24 cellular contexts compared by ENCODE assay signal in genomic region chr4:7677086-7677485, GRCh38.
DNase-seq lines count a peak whose midpoint lies in the region; ATAC-seq and TF ChIP-seq lines count a peak whose summit lies in the region.
"Had no signal": no experiment of that assay in that cellular context is flagged by ENCODE, and none has a peak within 500 bp of the region (broad histone marks: within the 10 kb centered on the region; RNA-seq: fewer than 3 reads in every experiment).

No MANE protein-coding gene starts in this region.

- TF ChIP-seq CTCF in IMR-90 (conservative IDR thresholded peaks at IDR 0.05; ENCODE audit: low read depth, low read length): no peak
- TF ChIP-seq CTCF in lower lobe of right lung (IDR thresholded peaks at IDR 0.05): no peak
- TF ChIP-seq CTCF in osteoblast (IDR thresholded peaks at IDR 0.05; ENCODE audit: extremely low read depth, low read depth, low read length): no peak

- H3K9me1 ChIP-seq in IMR-90 (ENCODE audit: insufficient read depth, low read length): no peaks in the 10 kb centered on the region

- H2BK5ac ChIP-seq in IMR-90 (ENCODE audit: low read depth, low read length, poor library complexity, severe bottlenecking): no peak overlapping the region

- POLR2A ChIA-PET in IMR-90 (lab: Charles Lee; ENCODE audit: unreplicated experiment): no interaction called here

- no peak overlapping the region for H2BK120ac ChIP-seq in IMR-90 (ENCODE audit: low read depth, low read length)

- H3K79me1 ChIP-seq in IMR-90 (ENCODE audit: low read depth in 1 of 2, low read length in 2 of 2): no peaks in the 10 kb centered on the region

- H3K4me3 ChIP-seq in BLaER1 (no peak overlapping the region), IMR-90 (ENCODE audit: insufficient read depth, low read depth, low read length) (no peak overlapping the region), lower lobe of right lung (no peak overlapping the region), osteoblast (ENCODE audit: insufficient read depth, low read length) (no peak overlapping the region)
- H3K4me3 ChIP-seq: A549, PC-9 had no signal

- DNase-seq in IMR-90 (no peak), lower lobe of right lung (peak; percentile 48), osteoblast (ENCODE audit: insufficient read length, low spot score, missing footprints) (peak; percentile 51), CD1c-positive myeloid dendritic cell (ENCODE audit: extremely low spot score) (no peak)
- no peak for DNase-seq in activated T-cell treated with anti-CD3 and anti-CD28 coated beads, Interleukin-2, amount 50 U/mL, for 4 hours
- DNase-seq: Caco-2; CD4-positive, alpha-beta memory T cell; DND-41; HFFc6; KBM-7; NCI-H1092; NCI-H1436 treated with DMSO at 0.1 percent for 48 hours; NCI-H2029; NCI-H226; NCI-H510A treated with DMSO at 0.1 percent for 48 hours; NCI-H748 treated with DMSO at 0.1 percent for 48 hours; PC-9; RPMI8226 had no signal

- H3K18ac ChIP-seq in IMR-90 (ENCODE audit: low read depth, low read length): no peak overlapping the region

- H3K4me3 Mint-ChIP-seq in activated T-cell treated with anti-CD3 and anti-CD28 coated beads, Interleukin-2, amount 50 U/mL, for 4 hours: no peak overlapping the region
- H3K4me3 Mint-ChIP-seq: B cell; CD4-positive, alpha-beta memory T cell; HFFc6 had no signal

- H4K8ac ChIP-seq in IMR-90 (ENCODE audit: low read depth in 2 of 2, low read length in 2 of 2): no peak overlapping the region

- H3K4me2 ChIP-seq in BLaER1 (peak overlapping the region; percentile 54), IMR-90 (ENCODE audit: low read depth, low read length) (no peak overlapping the region), osteoblast (ENCODE audit: insufficient read depth, low read length) (no peak overlapping the region)
- H3K4me2 ChIP-seq: A549, PC-9 had no signal

- no peak overlapping the region for H4K91ac ChIP-seq in IMR-90 (ENCODE audit: insufficient read depth, low read depth, low read length)

- no peaks in the 10 kb centered on the region for H3K27me3 ChIP-seq in BLaER1
- peaks cover 43% of the 10 kb centered on the region for H3K27me3 ChIP-seq in IMR-90 (ENCODE audit: control insufficient read depth, insufficient read depth, low read length)
- H3K27me3 ChIP-seq in lower lobe of right lung (ENCODE audit: low read depth): no peaks in the 10 kb centered on the region
- peaks cover 29% of the 10 kb centered on the region for H3K27me3 ChIP-seq in osteoblast (ENCODE audit: insufficient read depth, low read length)

- CTCF ChIA-PET in IMR-90 (lab: Yijun Ruan, JAX): no interaction called here

- peak overlapping the region; percentile 3; the same call in 1 of the 2 replicates for H3K27ac ChIP-seq in BLaER1
- no peak overlapping the region for H3K27ac ChIP-seq in IMR-90 (ENCODE audit: insufficient read depth, low read length)
- H3K27ac ChIP-seq in lower lobe of right lung: no peak overlapping the region
- no peak overlapping the region for H3K27ac ChIP-seq in osteoblast (ENCODE audit: low read depth, low read length)
- H3K27ac ChIP-seq: A549, HL-60, PC-9 had no signal

- no peak overlapping the region for H2BK15ac ChIP-seq in IMR-90 (ENCODE audit: low read depth, low read length)

- H3K14ac ChIP-seq in IMR-90 (replicated peaks; ENCODE audit: low read depth, low read length): no peak overlapping the region

- peak overlapping the region; percentile 55 for H2AK9ac ChIP-seq in IMR-90 (replicated peaks; ENCODE audit: low read depth, low read length, poor library complexity)

- no peak for ATAC-seq in IMR-90 (ENCODE audit: low read depth)
- no peak for ATAC-seq in lower lobe of right lung
- ATAC-seq in activated T-cell treated with anti-CD3 and anti-CD28 coated beads, Interleukin-2, amount 50 U/mL, for 4 hours: no peak
- no peak for ATAC-seq in HG02852 (IDR thresholded peaks at IDR 0.05; ENCODE audit: unreplicated experiment)
- ATAC-seq: A549, HepG2 had no signal

- H3K27me3 Mint-ChIP-seq in activated T-cell treated with anti-CD3 and anti-CD28 coated beads, Interleukin-2, amount 50 U/mL, for 4 hours (ENCODE audit: low read depth): peaks cover 3% of the 10 kb centered on the region
- H3K27me3 Mint-ChIP-seq: B cell had no signal

- no peak overlapping the region for H2AFZ ChIP-seq in IMR-90 (replicated peaks; ENCODE audit: low read length, poor library complexity)
- no peak overlapping the region for H2AFZ ChIP-seq in osteoblast (ENCODE audit: low read length)
- H2AFZ ChIP-seq: PC-9 had no signal

- no peak for TF ChIP-seq RAD21 in IMR-90 (IDR thresholded peaks at IDR 0.05; ENCODE audit: low read length)

- H3K79me2 ChIP-seq in osteoblast (ENCODE audit: insufficient read depth, low read length): no peaks in the 10 kb centered on the region

- H3K9me3 ChIP-seq in BLaER1 (no peaks in the 10 kb centered on the region), IMR-90 (ENCODE audit: control insufficient read depth, insufficient read depth, low read length) (peaks cover 8% of the 10 kb centered on the region), lower lobe of right lung (no peaks in the 10 kb centered on the region), osteoblast (ENCODE audit: low read depth, low read length) (peaks cover 5% of the 10 kb centered on the region)
- H3K9me3 ChIP-seq: A549 had no signal

- H2AK5ac ChIP-seq in IMR-90 (ENCODE audit: low read depth, low read length): no peak overlapping the region

- H3K36me3 ChIP-seq in BLaER1: no peaks in the 10 kb centered on the region
- H3K36me3 ChIP-seq in IMR-90 (ENCODE audit: control insufficient read depth, insufficient read depth, low read length): no peaks in the 10 kb centered on the region
- H3K36me3 ChIP-seq in lower lobe of right lung: no peaks in the 10 kb centered on the region
- H3K36me3 ChIP-seq in osteoblast (ENCODE audit: insufficient read depth, low read length): no peaks in the 10 kb centered on the region

- dilution Hi-C loops in IMR-90 (cut with HindIII; ENCODE audit: low sequenced_read_pairs, unreplicated experiment): no loop called here

- no peak overlapping the region for H3K23ac ChIP-seq in IMR-90 (ENCODE audit: low read depth, low read length)

- 77% methylated on average over 13 of the region's 15 CpGs; no CpG with 5 or more reads in 1 of the 2 experiments for WGBS in IMR-90 (ENCODE audit: extremely low coverage in 2 of 2, insufficient read length in 1 of 2), 2 experiments

- H3K9ac ChIP-seq in BLaER1: no peak overlapping the region
- no peak overlapping the region for H3K9ac ChIP-seq in IMR-90 (ENCODE audit: low read depth, low read length)

- H4K20me1 ChIP-seq in BLaER1: no peaks in the 10 kb centered on the region
- no peaks in the 10 kb centered on the region for H4K20me1 ChIP-seq in IMR-90 (ENCODE audit: insufficient read depth, low read length)
- no peaks in the 10 kb centered on the region for H4K20me1 ChIP-seq in osteoblast (ENCODE audit: insufficient read depth, low read length)

- in situ Hi-C loops in IMR-90 (cut with MboI; ENCODE audit: low sequenced_read_pairs): no loop called here

- TF ChIP-seq POLR2A in IMR-90 (IDR thresholded peaks at IDR 0.05; ENCODE audit: low read depth, low read length): no peak

- H3K36me3 Mint-ChIP-seq in activated T-cell treated with anti-CD3 and anti-CD28 coated beads, Interleukin-2, amount 50 U/mL, for 4 hours (ENCODE audit: insufficient read depth): no peaks in the 10 kb centered on the region
- H3K36me3 Mint-ChIP-seq: CD4-positive, alpha-beta memory T cell had no signal

- H3K4ac ChIP-seq in IMR-90 (ENCODE audit: low read depth, low read length): no peak overlapping the region

- intact Hi-C loops in IMR-90 (cut with micrococcal nuclease): no loop called here
- intact Hi-C loops in lower lobe of right lung (cut with DNase I): no loop called here

- H3K56ac ChIP-seq in IMR-90 (ENCODE audit: extremely low read depth, insufficient read depth, low read length): no peak overlapping the region

- no peak overlapping the region for H4K5ac ChIP-seq in IMR-90 (ENCODE audit: low read depth, low read length)

- no TSS peak for BruUV-seq in IMR-90 (replicated peaks; lab: Mats Ljungman, UMichigan)

- H2BK20ac ChIP-seq in IMR-90 (ENCODE audit: low read depth, low read length): no peak overlapping the region

- H3K4me1 ChIP-seq in BLaER1 (peaks cover 53% of the 10 kb centered on the region), IMR-90 (ENCODE audit: control insufficient read depth, insufficient read depth, low read length) (no peaks in the 10 kb centered on the region), lower lobe of right lung (no peaks in the 10 kb centered on the region), osteoblast (ENCODE audit: insufficient read depth, low read length) (no peaks in the 10 kb centered on the region)
- H3K4me1 ChIP-seq: A549, Caco-2 had no signal

- peaks cover 4% of the 10 kb centered on the region for H3K9me3 Mint-ChIP-seq in activated T-cell treated with anti-CD3 and anti-CD28 coated beads, Interleukin-2, amount 50 U/mL, for 4 hours

- no peaks in the 10 kb centered on the region for H3K4me1 Mint-ChIP-seq in activated T-cell treated with anti-CD3 and anti-CD28 coated beads, Interleukin-2, amount 50 U/mL, for 4 hours (ENCODE audit: low read depth)
- H3K4me1 Mint-ChIP-seq: B cell; CD4-positive, alpha-beta memory T cell had no signal

TF ChIP-seq in IMR-90, 13 proteins besides CTCF, POLR2A, EP300 and RAD21 (continues in another document):
- no peak for TF ChIP-seq CHD1 (IDR thresholded peaks at IDR 0.05; ENCODE audit: low read depth, low read length)
- no peak for TF ChIP-seq MXI1 (IDR thresholded peaks at IDR 0.05; ENCODE audit: borderline replicate concordance, low read depth, low read length)
- no peak for TF ChIP-seq FOS (IDR thresholded peaks at IDR 0.05; ENCODE audit: low read depth, low read length)
- TF ChIP-seq RFX5 (IDR thresholded peaks at IDR 0.05; ENCODE audit: low read depth, low read length): no peak
- no peak for TF ChIP-seq CEBPB (IDR thresholded peaks at IDR 0.05; ENCODE audit: low read depth, low read length)
- no peak for TF ChIP-seq RCOR1 (IDR thresholded peaks at IDR 0.05; ENCODE audit: insufficient replicate concordance, low read length)
- TF ChIP-seq NFE2L2 (IDR thresholded peaks at IDR 0.05; ENCODE audit: low read depth, low read length): no peak
- TF ChIP-seq SMC3 (IDR thresholded peaks at IDR 0.05; ENCODE audit: low read depth, low read length): no peak
- no peak for TF ChIP-seq MAFK (IDR thresholded peaks at IDR 0.05; ENCODE audit: low read depth, low read length)
- TF ChIP-seq, protein P1, sequence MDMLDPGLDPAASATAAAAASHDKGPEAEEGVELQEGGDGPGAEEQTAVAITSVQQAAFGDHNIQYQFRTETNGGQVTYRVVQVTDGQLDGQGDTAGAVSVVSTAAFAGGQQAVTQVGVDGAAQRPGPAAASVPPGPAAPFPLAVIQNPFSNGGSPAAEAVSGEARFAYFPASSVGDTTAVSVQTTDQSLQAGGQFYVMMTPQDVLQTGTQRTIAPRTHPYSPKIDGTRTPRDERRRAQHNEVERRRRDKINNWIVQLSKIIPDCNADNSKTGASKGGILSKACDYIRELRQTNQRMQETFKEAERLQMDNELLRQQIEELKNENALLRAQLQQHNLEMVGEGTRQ (IDR thresholded peaks at IDR 0.05; ENCODE audit: low read depth, low read length): no peak
- TF ChIP-seq BHLHE40 (IDR thresholded peaks at IDR 0.05; ENCODE audit: low read depth, low read length): no peak
- TF ChIP-seq MAZ (IDR thresholded peaks at IDR 0.05; ENCODE audit: borderline replicate concordance, low read depth, low read length): no peak

Comparison
In these comparisons a context has a peak if more than half of its experiments do, and no peak if none do; other contexts are left out.
1. DNase-seq: peak in lower lobe of right lung (single experiment) and osteoblast (single experiment); none in IMR-90 (single experiment), CD1c-positive myeloid dendritic cell (single experiment) and activated T-cell treated with anti-CD3 and anti-CD28 coated beads, Interleukin-2, amount 50 U/mL, for 4 hours (single experiment).